ENCODE assay signal across 19 cellular contexts in genomic region chrX:42097491-42097890, GRCh38.
DNase-seq lines count a peak whose midpoint lies in the region; ATAC-seq and TF ChIP-seq lines count a peak whose summit lies in the region.
"Had no signal": no experiment of that assay in that cellular context is flagged by ENCODE, and none has a peak within 500 bp of the region (broad histone marks: within the 10 kb centered on the region; RNA-seq: fewer than 3 reads in every experiment).

No MANE protein-coding gene starts in this region.

- intact Hi-C loops in natural killer cell (cut with micrococcal nuclease), result no loop called here

- H3K9me3 ChIP-seq in hepatocyte (ENCODE audit: low read depth) (no peaks in the 10 kb centered on the region), osteoblast (ENCODE audit: low read depth, low read length) (no peaks in the 10 kb centered on the region)
- H3K9me3 ChIP-seq: BLaER1 had no signal

- ATAC-seq in natural killer cell, result no peak
- no peak for ATAC-seq in HG02642 (IDR thresholded peaks at IDR 0.05; ENCODE audit: poor library complexity, unreplicated experiment)
- ATAC-seq in GM19455 (IDR thresholded peaks at IDR 0.05; ENCODE audit: unreplicated experiment), result no peak

- H3K9me3 Mint-ChIP-seq in natural killer cell, result no peaks in the 10 kb centered on the region
- H3K9me3 Mint-ChIP-seq in T-helper 2 cell treated with Interferon-gamma antibody and Interleukin-4, amounts not matched to agents 5 μg/mL and 100 μg/mL, for 36 hours, result no peaks in the 10 kb centered on the region
- H3K9me3 Mint-ChIP-seq: CD8-positive, alpha-beta memory T cell; HFFc6 had no signal

- H3K79me2 ChIP-seq in hepatocyte, result no peaks in the 10 kb centered on the region
- no peaks in the 10 kb centered on the region for H3K79me2 ChIP-seq in osteoblast (ENCODE audit: insufficient read depth, low read length)

- no peak for TF ChIP-seq CTCF in hepatocyte (IDR thresholded peaks at IDR 0.05; ENCODE audit: poor library complexity)
- no peak for TF ChIP-seq CTCF in osteoblast (IDR thresholded peaks at IDR 0.05; ENCODE audit: extremely low read depth, low read depth, low read length)
- TF ChIP-seq CTCF in natural killer cell (IDR thresholded peaks at IDR 0.05), result no peak

- no peak overlapping the region for H3K4me2 ChIP-seq in hepatocyte
- H3K4me2 ChIP-seq in osteoblast (ENCODE audit: insufficient read depth, low read length), result no peak overlapping the region
- H3K4me2 ChIP-seq: BLaER1 had no signal

- no peak overlapping the region for H3K27ac Mint-ChIP-seq in natural killer cell
- no peak overlapping the region for H3K27ac Mint-ChIP-seq in T-helper 2 cell treated with Interferon-gamma antibody and Interleukin-4, amounts not matched to agents 5 μg/mL and 100 μg/mL, for 36 hours

- H3K36me3 Mint-ChIP-seq in natural killer cell, result no peaks in the 10 kb centered on the region
- H3K36me3 Mint-ChIP-seq in T-helper 2 cell treated with Interferon-gamma antibody and Interleukin-4, amounts not matched to agents 5 μg/mL and 100 μg/mL, for 36 hours (ENCODE audit: low read depth), result no peaks in the 10 kb centered on the region
- H3K36me3 Mint-ChIP-seq: CD8-positive, alpha-beta memory T cell had no signal

- H2AFZ ChIP-seq in hepatocyte, result peak overlapping the region; percentile 7
- H2AFZ ChIP-seq in osteoblast (ENCODE audit: low read length), result no peak overlapping the region

- H3K4me1 Mint-ChIP-seq in natural killer cell, result peaks cover 6 to 9% of the 10 kb centered on the region in 2 donors
- peaks cover 9% of the 10 kb centered on the region for H3K4me1 Mint-ChIP-seq in T-helper 2 cell treated with Interferon-gamma antibody and Interleukin-4, amounts not matched to agents 5 μg/mL and 100 μg/mL, for 36 hours (ENCODE audit: low read depth)

- H3K4me3 ChIP-seq in hepatocyte, result no peak overlapping the region
- H3K4me3 ChIP-seq in osteoblast (ENCODE audit: insufficient read depth, low read length), result no peak overlapping the region
- H3K4me3 ChIP-seq: BLaER1 had no signal

- H3K27ac ChIP-seq in hepatocyte (peak overlapping the region; percentile 83), osteoblast (ENCODE audit: low read depth, low read length) (peak overlapping the region; percentile 49)
- H3K27ac ChIP-seq: 22Rv1, BLaER1, HL-60 had no signal

- H3K27me3 ChIP-seq in hepatocyte (no peaks in the 10 kb centered on the region), osteoblast (ENCODE audit: insufficient read depth, low read length) (peaks cover 3% of the 10 kb centered on the region)

- in situ Hi-C loops in ACHN (cut with HindIII; ENCODE audit: low pct_ligation_motif_present, low pct_unique_long_range_greater_than_20kb, low sequenced_read_pairs), result no loop called here

- 77% methylated on average over 4 of the region's 4 CpGs for WGBS in hepatocyte (ENCODE audit: low lambda C conversion rate, missing lambda C conversion rate)

- H4K20me1 ChIP-seq in hepatocyte (ENCODE audit: insufficient read depth, poor library complexity, severe bottlenecking), result no peaks in the 10 kb centered on the region
- no peaks in the 10 kb centered on the region for H4K20me1 ChIP-seq in osteoblast (ENCODE audit: insufficient read depth, low read length)
- H4K20me1 ChIP-seq: BLaER1 had no signal

- H3K36me3 ChIP-seq in hepatocyte (replicated peaks; ENCODE audit: insufficient read depth, low read depth), result no peaks in the 10 kb centered on the region
- no peaks in the 10 kb centered on the region for H3K36me3 ChIP-seq in osteoblast (ENCODE audit: insufficient read depth, low read length)
- H3K36me3 ChIP-seq: BLaER1 had no signal

- H3K4me3 Mint-ChIP-seq in natural killer cell, result no peak overlapping the region
- no peak overlapping the region for H3K4me3 Mint-ChIP-seq in T-helper 2 cell treated with Interferon-gamma antibody and Interleukin-4, amounts not matched to agents 5 μg/mL and 100 μg/mL, for 36 hours
- H3K4me3 Mint-ChIP-seq: CD8-positive, alpha-beta memory T cell; HFFc6 had no signal

- no peaks in the 10 kb centered on the region for H3K9me2 ChIP-seq in hepatocyte (replicated peaks; ENCODE audit: insufficient read depth)

- peaks cover 0 to 21% of the 10 kb centered on the region in 2 donors for H3K27me3 Mint-ChIP-seq in natural killer cell (ENCODE audit: low read depth in 2 of 2)
- H3K27me3 Mint-ChIP-seq in T-helper 2 cell treated with Interferon-gamma antibody and Interleukin-4, amounts not matched to agents 5 μg/mL and 100 μg/mL, for 36 hours (ENCODE audit: low read depth), result no peaks in the 10 kb centered on the region

- H3K4me1 ChIP-seq in hepatocyte (ENCODE audit: insufficient read depth) (peaks cover 30% of the 10 kb centered on the region), osteoblast (ENCODE audit: insufficient read depth, low read length) (peaks cover 6% of the 10 kb centered on the region)
- H3K4me1 ChIP-seq: BLaER1 had no signal

- DNase-seq in ACHN (peak; percentile 29), HK-2 (ENCODE audit: unreplicated experiment) (peak; percentile 14), hepatocyte (ENCODE audit: low spot score) (no peak), osteoblast (ENCODE audit: insufficient read length, low spot score, missing footprints) (no peak), natural killer cell (no peak)
- no peak for DNase-seq in T-helper 2 cell treated with Interferon-gamma antibody and Interleukin-4, amounts not matched to agents 5 μg/mL and 100 μg/mL, for 36 hours (ENCODE audit: low spot score)
- DNase-seq: AML-193; CD8-positive, alpha-beta memory T cell; DMS 273 treated with DMSO at 0.1 percent for 48 hours; DMS79 treated with DMSO at 0.1 percent for 48 hours; EL; HCEC 1CT; HFFc6; KG1 had no signal

Comparison
In these comparisons a context has a peak if more than half of its experiments do, and no peak if none do; other contexts are left out.
1. DNase-seq: peak in ACHN (single experiment) and HK-2 (single experiment); none in hepatocyte (single experiment), osteoblast (single experiment), natural killer cell (single experiment) and T-helper 2 cell treated with Interferon-gamma antibody and Interleukin-4, amounts not matched to agents 5 μg/mL and 100 μg/mL, for 36 hours (single experiment).